ENCODE assay signal across 8 cellular contexts in the genomic region with DNA sequence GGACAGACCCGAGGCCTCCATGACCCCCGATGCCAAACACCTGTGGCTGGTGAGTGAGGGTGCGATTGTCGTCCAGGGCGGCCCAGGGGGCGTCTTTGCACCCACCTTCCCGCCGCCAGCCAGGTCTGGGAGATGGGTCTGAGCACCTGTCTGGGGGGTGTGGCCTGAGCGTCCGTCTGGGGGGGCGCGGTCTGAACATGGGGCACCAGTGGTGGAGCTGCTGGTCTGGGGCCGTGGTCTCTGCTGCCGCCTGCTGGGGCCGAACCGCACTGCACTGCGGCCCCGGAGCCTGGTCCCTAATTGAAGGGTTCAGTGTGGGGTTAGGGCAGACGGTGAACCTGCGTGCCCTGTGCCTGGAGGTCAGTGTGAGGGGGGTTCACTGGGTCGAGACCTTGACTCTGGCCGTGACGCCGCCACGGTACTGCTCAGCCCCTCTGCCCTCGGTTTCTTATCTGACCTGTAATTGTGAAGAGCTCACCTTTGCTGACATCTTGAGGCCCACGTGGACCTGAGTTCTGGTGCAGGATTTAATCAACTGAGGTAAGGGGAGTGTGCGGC. TPM values are rescaled to one million over a fixed set of nuclear protein-coding genes. Genes with fewer than 3 reads are reported as not detected.
DNase-seq lines count a peak whose midpoint lies in the region; ATAC-seq and TF ChIP-seq lines count a peak whose summit lies in the region.

No MANE protein-coding gene starts in this region.

- DNase-seq in AG09309 (ENCODE audit: low read depth) (no peak), OCI-LY7 (ENCODE audit: low spot score) (peak; percentile 77), activated T-cell treated with anti-CD3 and anti-CD28 coated beads for 1 hour (ENCODE audit: low read depth) (peak; percentile 66), erythroblast (lab: John Stamatoyannopoulos, UW) (peak; percentile 62 to 80), neural crest cell (ENCODE audit: low read depth, low spot score) (peak; percentile 70), suprapubic skin (ENCODE audit: low spot score in 2 of 2) (no peak)

- H2AFZ ChIP-seq in OCI-LY7 (ENCODE audit: low read length): no peak overlapping the region

- no peaks in the 10 kb centered on the region for H3K9me2 ChIP-seq in OCI-LY7 (ENCODE audit: insufficient read depth, low read length)

- POLR2A ChIA-PET in OCI-LY7 (lab: Charles Lee): interaction anchor here (1.0 to 1.2 kb wide), 2 partner anchors 71 to 161 kb away, joined by 3 to 4 read pairs; no protein-coding TSS in a partner anchor

- no peak overlapping the region for H3K4me3 ChIP-seq in AG09309 (ENCODE audit: control insufficient read depth, low read depth, low read length)
- H3K4me3 ChIP-seq in OCI-LY7 (ENCODE audit: low read depth, low read length, poor library complexity, severe bottlenecking): no peak overlapping the region
- no peak overlapping the region for H3K4me3 ChIP-seq in suprapubic skin

- no peaks in the 10 kb centered on the region for H3K9me3 Mint-ChIP-seq in neural crest cell

- peak overlapping the region; percentile 31 for H3K4me2 ChIP-seq in OCI-LY7 (ENCODE audit: low read length)

- no peaks in the 10 kb centered on the region for H4K20me1 ChIP-seq in OCI-LY7 (ENCODE audit: insufficient read depth, low read length)

- ATAC-seq in GM21526 (IDR thresholded peaks at IDR 0.05; ENCODE audit: low FRiP score, unreplicated experiment) (peak; percentile 44), HG03135 (IDR thresholded peaks at IDR 0.05; ENCODE audit: unreplicated experiment) (no peak)

- no peak for TF ChIP-seq EP300 in suprapubic skin (IDR thresholded peaks at IDR 0.05)

- TF ChIP-seq CTCF in AG09309 (IDR thresholded peaks at IDR 0.05; ENCODE audit: control insufficient read depth, insufficient read depth, low read depth, low read length, missing control alignments) (peak; percentile 99), OCI-LY7 (conservative IDR thresholded peaks at IDR 0.05; ENCODE audit: low read length) (peak; percentile 96), neural crest cell (conservative IDR thresholded peaks at IDR 0.05) (peak; percentile 94), suprapubic skin (IDR thresholded peaks at IDR 0.05) (peak; percentile 68 to 99)

- H3K4me1 ChIP-seq in OCI-LY7 (ENCODE audit: insufficient read depth, low read length, poor library complexity, severe bottlenecking) (peaks cover 53% of the 10 kb centered on the region), suprapubic skin (peaks cover 21% of the 10 kb centered on the region)

- H3K4me3 Mint-ChIP-seq in neural crest cell: peak overlapping the region; percentile 11

- H3K36me3 ChIP-seq in OCI-LY7 (ENCODE audit: insufficient read depth, low read length) (no peaks in the 10 kb centered on the region), suprapubic skin (no peaks in the 10 kb centered on the region)

- no peak overlapping the region for H3K27ac ChIP-seq in OCI-LY7 (ENCODE audit: low read depth, low read length, poor library complexity, severe bottlenecking)
- no peak overlapping the region for H3K27ac ChIP-seq in suprapubic skin

- peaks cover 3% of the 10 kb centered on the region for H3K36me3 Mint-ChIP-seq in neural crest cell (ENCODE audit: low read depth)

- H3K79me2 ChIP-seq in OCI-LY7 (ENCODE audit: insufficient read depth, low read depth, low read length): no peaks in the 10 kb centered on the region

- TF ChIP-seq POLR2A in erythroblast (IDR thresholded peaks at IDR 0.05; ENCODE audit: low read length): no peak
- no peak for TF ChIP-seq POLR2A in suprapubic skin (IDR thresholded peaks at IDR 0.05)

- no peaks in the 10 kb centered on the region for H3K9me3 ChIP-seq in OCI-LY7 (ENCODE audit: low read length)
- H3K9me3 ChIP-seq in suprapubic skin: no peaks in the 10 kb centered on the region

- 46% methylated on average over 11 of the region's 28 CpGs for WGBS in suprapubic skin

- CTCF ChIA-PET in OCI-LY7 (lab: Charles Lee; ENCODE audit: unreplicated experiment): interaction anchor here (1.4 kb wide), 1 partner anchor 23 kb away, joined by 3 read pairs; no protein-coding TSS in a partner anchor

- BruUV-seq in OCI-LY7 (replicated peaks; lab: Mats Ljungman, UMichigan): no TSS peak

- intact Hi-C loops in OCI-LY7 (cut with micrococcal nuclease; ENCODE audit: unreplicated experiment): loop anchor here (1.0 to 5.0 kb wide), 5 partner anchors 23 to 154 kb away; no protein-coding TSS in a partner anchor

- H3K27me3 ChIP-seq in suprapubic skin: no peaks in the 10 kb centered on the region

- H3K4me1 Mint-ChIP-seq in neural crest cell: peaks cover 13% of the 10 kb centered on the region

- H3K27ac Mint-ChIP-seq in neural crest cell (ENCODE audit: unreplicated experiment): no peak overlapping the region

- H3K27me3 Mint-ChIP-seq in neural crest cell (ENCODE audit: low read depth): no peaks in the 10 kb centered on the region

RNA-seq across cellular contexts. Expression of gene TCF25, which starts 12.6 kb away (rescaled TPM):
- 120 and 141 TPM in 2 replicates for total RNA-seq in OCI-LY7 (2014; rRNA removed; shearing (Covaris generic))
- total RNA-seq in OCI-LY7 (2022) (255 and 263 TPM in 2 replicates), neural crest cell (198 and 209 TPM in 2 replicates), suprapubic skin (100 to 1,000 TPM; 166 to 260 (median 182) TPM)

RNA-seq across cellular contexts. Expression of gene SPIRE2, which starts 32.6 kb away (rescaled TPM):
- total RNA-seq in OCI-LY7 (2014; rRNA removed; shearing (Covaris generic)): 7.1 and 9.4 TPM in 2 replicates
- total RNA-seq in OCI-LY7 (2022) (43.8 and 48.5 TPM in 2 replicates), neural crest cell (18.0 and 19.3 TPM in 2 replicates), suprapubic skin (1 to 10 TPM; 4.5 to 6.6 (median 5.5) TPM)

RNA-seq across cellular contexts. Expression of gene FANCA, which starts 44.4 kb away (rescaled TPM):
- total RNA-seq in OCI-LY7 (2014; rRNA removed; shearing (Covaris generic)): 390 and 478 TPM in 2 replicates
- total RNA-seq in OCI-LY7 (2022) (643 and 721 TPM in 2 replicates), neural crest cell (118 and 129 TPM in 2 replicates), suprapubic skin (10 to 100 TPM in 1 of 4 donors, 1 to 10 TPM in 3; 2.8 to 11.3 (median 8.1) TPM)

RNA-seq across cellular contexts. Expression of gene MC1R, which starts 57.8 kb away (rescaled TPM):
- 7.3 and 8.3 TPM in 2 replicates for total RNA-seq in OCI-LY7 (2014; rRNA removed; shearing (Covaris generic))
- total RNA-seq in OCI-LY7 (2022) (22.3 and 23.8 TPM in 2 replicates), neural crest cell (7.7 and 8.3 TPM in 2 replicates), suprapubic skin (10 to 100 TPM in 2 of 4 donors, 1 to 10 TPM in 2; 3.6 to 29.3 (median 8.9) TPM)

Comparison
In these comparisons a context has a peak if more than half of its experiments do, and no peak if none do; other contexts are left out.
1. DNase-seq: peak in OCI-LY7 (single experiment), activated T-cell treated with anti-CD3 and anti-CD28 coated beads for 1 hour (single experiment), erythroblast (2 of 2) and neural crest cell (single experiment); none in AG09309 (single experiment) and suprapubic skin (0 of 2).
2. Peak in every context shown above with its lines, with median percentiles within 50 percentile points of each other: CTCF ChIP-seq.